In the genomic region with DNA sequence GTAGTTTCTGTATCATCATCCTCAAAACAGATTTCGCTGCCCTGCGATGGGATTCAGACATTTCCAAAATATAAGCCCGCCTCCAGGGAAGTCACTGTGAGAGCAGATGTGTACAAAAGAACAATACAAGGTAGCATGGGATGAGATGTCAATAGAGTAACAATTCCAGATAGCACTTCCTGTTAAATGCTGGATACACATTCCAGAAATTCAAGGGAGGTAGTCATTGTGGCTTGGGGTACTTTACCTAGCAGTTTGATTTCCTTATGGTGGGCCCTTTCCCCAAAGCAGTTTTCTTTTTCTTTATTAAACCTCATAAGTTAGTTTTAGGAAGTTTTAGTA, we compare ENCODE assay signal across 9 cellular contexts. TPM values are rescaled to one million over a fixed set of nuclear protein-coding genes. Genes with fewer than 3 reads are reported as not detected.
A peak's percentile ranks its signal among the peaks of the same experiment; 100 is the strongest.
DNase-seq lines count a peak whose midpoint lies in the region; TF ChIP-seq lines count a peak whose summit lies in the region.
"Had no signal": no experiment of that assay in that cellular context is flagged by ENCODE, and none has a peak within 500 bp of the region (broad histone marks: within the 10 kb centered on the region; RNA-seq: fewer than 3 reads in every experiment).

No MANE protein-coding gene starts in this region.

- H3K4me3 ChIP-seq in HUES48 (ENCODE audit: low read depth, low read length) = 0 out of 2 replicates have a peak overlapping the region, but pooled peaks have one; percentile 81
- peak overlapping the region; percentile 76 to 82 for H3K4me3 ChIP-seq in cardiac fibroblast (replicated peaks in 1 of 2; ENCODE audit: low read depth in 2 of 2, low read length in 2 of 2)
- peak overlapping the region; percentile 34 to 82 (median 68) for H3K4me3 ChIP-seq in liver (ENCODE audit: low read depth in 1 of 3, low read length in 3 of 3)
- H3K4me3 ChIP-seq in testis = peak overlapping the region; percentile 85 to 87

- H3K4me1 ChIP-seq in HUES48 (ENCODE audit: control insufficient read depth, insufficient read depth, low read length) (peaks cover 19% of the 10 kb centered on the region), liver (ENCODE audit: control insufficient read depth in 4 of 4, insufficient read depth in 4 of 4, low read length in 3 of 4) (peaks cover 0 to 36% (median 15%) of the 10 kb centered on the region in 4 donors), testis (peaks cover 13% of the 10 kb centered on the region)

- no peak for TF ChIP-seq RAD21 in liver (IDR thresholded peaks at IDR 0.05)

- no peak for TF ChIP-seq POLR2A in testis (IDR thresholded peaks at IDR 0.05)

- H3K27ac ChIP-seq in HUES48 (ENCODE audit: low read depth, low read length) (no peak overlapping the region), liver (ENCODE audit: low read depth in 1 of 2, low read length in 2 of 2) (peak overlapping the region; percentile 85 to 90), testis (peak overlapping the region; percentile 98)

- 29% methylated on average over 3 of the region's 3 CpGs for WGBS in liver
- WGBS in testis, 2 donors = 26 to 30% methylated on average over 3 of the region's 3 CpGs

- H3K9me3 ChIP-seq in HUES48 (ENCODE audit: control insufficient read depth, insufficient read depth, low read length) (no peaks in the 10 kb centered on the region), liver (ENCODE audit: control insufficient read depth in 4 of 4, low read length in 3 of 4) (no peaks in the 10 kb centered on the region), testis (no peaks in the 10 kb centered on the region)

- intact Hi-C loops in testis (cut with DNase I; ENCODE audit: low total_unique reads) = no loop called here

- no peak overlapping the region for H3K9ac ChIP-seq in HUES48 (ENCODE audit: low read depth, low read length)
- H3K9ac ChIP-seq in liver (ENCODE audit: low read depth in 1 of 2, low read length in 2 of 2) = peak overlapping the region; percentile 8 to 83

- H3K27me3 ChIP-seq in HUES48 (ENCODE audit: control insufficient read depth, insufficient read depth, low read length) (peaks cover 9% of the 10 kb centered on the region), liver (ENCODE audit: control insufficient read depth in 4 of 4, insufficient read depth in 4 of 4, low read length in 3 of 4) (no peaks in the 10 kb centered on the region), testis (no peaks in the 10 kb centered on the region)

- no peak for TF ChIP-seq CTCF in cardiac fibroblast (IDR thresholded peaks at IDR 0.05; ENCODE audit: low read depth, low read length)
- no peak for TF ChIP-seq CTCF in liver (IDR thresholded peaks at IDR 0.05; ENCODE audit: low read depth, low read length, missing input control)
- TF ChIP-seq CTCF in testis (IDR thresholded peaks at IDR 0.05) = no peak

- DNase-seq in cardiac fibroblast (ENCODE audit: low read depth in 2 of 2) = peak; percentile 18 to 41
- DNase-seq in testis = no peak
- no peak for DNase-seq in SHP77 treated with DMSO at 0.1 percent for 48 hours (lab: John Stamatoyannopoulos, UW)
- DNase-seq in NCI-H524 (lab: John Stamatoyannopoulos, UW) = no peak
- no peak for DNase-seq in mucosa of gallbladder (ENCODE audit: low spot score)
- DNase-seq in NOMO-1 treated with DMSO at 0.1 percent for 48 hours (lab: John Stamatoyannopoulos, UW; ENCODE audit: unreplicated experiment) = no peak

- no peaks in the 10 kb centered on the region for H3K36me3 ChIP-seq in HUES48 (ENCODE audit: control insufficient read depth, insufficient read depth, low read length)
- H3K36me3 ChIP-seq in liver (ENCODE audit: control insufficient read depth in 4 of 4, insufficient read depth in 3 of 4, low read depth in 1 of 4, low read length in 3 of 4) = peaks cover 0 to 7% (median under 1%) of the 10 kb centered on the region in 4 donors
- no peaks in the 10 kb centered on the region for H3K36me3 ChIP-seq in testis (ENCODE audit: low read depth, missing control alignments)

TF ChIP-seq in liver, 16 proteins besides CTCF, POLR2A, EP300 and RAD21:
- no peak for TF ChIP-seq RXRA (IDR thresholded peaks at IDR 0.05)
- no peak for TF ChIP-seq HNF4A (conservative IDR thresholded peaks at IDR 0.05)
- TF ChIP-seq HNF4G (IDR thresholded peaks at IDR 0.05) = no peak
- TF ChIP-seq NR2F2 (IDR thresholded peaks at IDR 0.05) = no peak
- no peak for TF ChIP-seq FOXA2 (IDR thresholded peaks at IDR 0.05)
- TF ChIP-seq SP1 (IDR thresholded peaks at IDR 0.05) = no peak
- TF ChIP-seq, protein P1, sequence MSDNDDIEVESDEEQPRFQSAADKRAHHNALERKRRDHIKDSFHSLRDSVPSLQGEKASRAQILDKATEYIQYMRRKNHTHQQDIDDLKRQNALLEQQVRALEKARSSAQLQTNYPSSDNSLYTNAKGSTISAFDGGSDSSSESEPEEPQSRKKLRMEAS (IDR thresholded peaks at IDR 0.05) = no peak
- no peak for TF ChIP-seq JUND (IDR thresholded peaks at IDR 0.05)
- TF ChIP-seq YY1 (IDR thresholded peaks at IDR 0.05) = no peak
- TF ChIP-seq GABPA (IDR thresholded peaks at IDR 0.05 in 1 of 2, conservative IDR thresholded peaks at IDR 0.05 in 1 of 2) = no peak
- TF ChIP-seq, protein P2, sequence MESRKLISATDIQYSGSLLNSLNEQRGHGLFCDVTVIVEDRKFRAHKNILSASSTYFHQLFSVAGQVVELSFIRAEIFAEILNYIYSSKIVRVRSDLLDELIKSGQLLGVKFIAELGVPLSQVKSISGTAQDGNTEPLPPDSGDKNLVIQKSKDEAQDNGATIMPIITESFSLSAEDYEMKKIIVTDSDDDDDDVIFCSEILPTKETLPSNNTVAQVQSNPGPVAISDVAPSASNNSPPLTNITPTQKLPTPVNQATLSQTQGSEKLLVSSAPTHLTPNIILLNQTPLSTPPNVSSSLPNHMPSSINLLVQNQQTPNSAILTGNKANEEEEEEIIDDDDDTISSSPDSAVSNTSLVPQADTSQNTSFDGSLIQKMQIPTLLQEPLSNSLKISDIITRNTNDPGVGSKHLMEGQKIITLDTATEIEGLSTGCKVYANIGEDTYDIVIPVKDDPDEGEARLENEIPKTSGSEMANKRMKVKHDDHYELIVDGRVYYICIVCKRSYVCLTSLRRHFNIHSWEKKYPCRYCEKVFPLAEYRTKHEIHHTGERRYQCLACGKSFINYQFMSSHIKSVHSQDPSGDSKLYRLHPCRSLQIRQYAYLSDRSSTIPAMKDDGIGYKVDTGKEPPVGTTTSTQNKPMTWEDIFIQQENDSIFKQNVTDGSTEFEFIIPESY (IDR thresholded peaks at IDR 0.05) = no peak
- no peak for TF ChIP-seq TAF1 (conservative IDR thresholded peaks at IDR 0.05)

RNA-seq across cellular contexts. Expression of gene RNF217, which starts 2.5 kb away (rescaled TPM):
- total RNA-seq in liver (10 to 100 TPM in 1 of 2 donors, 1 to 10 TPM in 1; 3.8 to 18.3 TPM), testis (10 to 100 TPM; 33.3 to 48.0 TPM), mucosa of gallbladder (32.1 TPM)
- polyA plus RNA-seq in liver (1 to 10 TPM; 2.3 to 4.4 TPM), testis (ENCODE audit: insufficient read depth, low read depth, low replicate concordance) (25.1 TPM)
- total RNA-seq: OCI-LY7 had no signal

Comparison
In these comparisons a context has a peak if more than half of its experiments do, and no peak if none do; other contexts are left out.
1. DNase-seq: peak in cardiac fibroblast (2 of 2); none in testis (single experiment), SHP77 treated with DMSO at 0.1 percent for 48 hours (single experiment), NCI-H524 (0 of 2), mucosa of gallbladder (single experiment) and NOMO-1 treated with DMSO at 0.1 percent for 48 hours (single experiment).
2. Peak in every context shown above with its lines, with median percentiles within 50 percentile points of each other: H3K4me3 ChIP-seq.